Comparison of ENCODE assay signal across 35 cellular contexts in the genomic region with DNA sequence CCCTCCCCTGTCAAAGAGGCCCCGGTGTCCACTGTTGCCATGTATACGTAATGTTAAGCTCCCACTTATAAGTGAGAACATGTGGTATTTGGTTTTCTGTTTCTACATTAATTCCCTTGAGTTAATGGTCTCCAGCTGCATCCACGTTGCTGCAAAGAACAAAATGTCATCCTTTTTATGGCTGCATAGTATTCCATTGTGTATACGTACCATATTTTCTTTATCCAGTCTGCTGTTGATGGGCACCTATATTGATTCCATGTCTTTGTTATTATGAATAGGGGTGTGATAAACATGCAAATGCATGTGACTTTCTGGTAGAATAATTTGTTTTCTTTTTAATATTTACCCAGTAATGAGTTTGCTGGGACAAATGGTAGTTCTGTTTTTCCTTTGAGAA. TPM values are rescaled to one million over a fixed set of nuclear protein-coding genes. Genes with fewer than 3 reads are reported as not detected.
"Had no signal": no experiment of that assay in that cellular context is flagged by ENCODE, and none has a peak within 500 bp of the region (broad histone marks: within the 10 kb centered on the region; RNA-seq: fewer than 3 reads in every experiment).

No MANE protein-coding gene starts in this region.

- FAIRE-seq: bronchial epithelial cell, colon, TTC549 had no signal

- ATAC-seq: activated CD8-positive, alpha-beta T cell treated with anti-CD3 and anti-CD28 coated beads for 36 hours; activated naive CD4-positive, alpha-beta T cell treated with anti-CD3 and anti-CD28 coated beads, Interleukin-2, amount 50 U/mL, for 72 hours; activated T-cell treated with anti-CD3 and anti-CD28 coated beads, Interleukin-2, amount 50 U/mL, for 4 hours; activated T-cell treated with anti-CD3 and anti-CD28 coated beads, Interleukin-2, amount 50 U/mL, for 72 hours; activated T-helper 17 cell treated with anti-CD3 and anti-CD28 coated beads, Interleukin-2, amount 50 U/mL, for 72 hours had no signal

- DNase-seq: activated B cell treated with CpG ODN at 0.5 μM for 24 hours; activated CD4-positive, alpha-beta memory T cell treated with anti-CD3 and anti-CD28 coated beads for 36 hours; activated CD4-positive, alpha-beta T cell treated with anti-CD3 and anti-CD28 coated beads for 4 hours; activated CD4-positive, alpha-beta T cell treated with anti-CD3 and anti-CD28 coated beads, Interleukin-2, amount 10 ng/mL, durations not matched to agents 24 days and 14 days; activated CD4-positive, alpha-beta T cell treated with anti-CD3 and anti-CD28 coated beads, Interleukin-2, amount 50 U/mL, for 1 hour; activated CD4-positive, alpha-beta T cell treated with anti-CD3 and anti-CD28 coated beads, Interleukin-2, amount 50 U/mL, for 4 hours; activated CD4-positive, CD25-positive, alpha-beta regulatory T cell treated with anti-CD3 and anti-CD28 coated beads, Interleukin-2, amount 50 U/mL, for 72 hours; activated CD8-positive, alpha-beta memory T cell treated with anti-CD3 and anti-CD28 coated beads, Interleukin-2, amount 50 U/mL, for 4 hours; activated CD8-positive, alpha-beta T cell treated with anti-CD3 and anti-CD28 coated beads for 36 hours; activated effector memory CD4-positive, alpha-beta T cell treated with anti-CD3 and anti-CD28 coated beads, Interleukin-2, amount 50 U/mL, for 16 hours; activated gamma-delta T cell treated with Interleukin-2 at 50 U/mL for 16 hours; activated naive CD4-positive, alpha-beta T cell; activated naive CD4-positive, alpha-beta T cell treated with anti-CD3 and anti-CD28 coated beads for 36 hours; activated naive CD4-positive, alpha-beta T cell treated with anti-CD3 and anti-CD28 coated beads, Interleukin-2, amount 50 U/mL, for 16 hours; activated naive CD8-positive, alpha-beta T cell treated with anti-CD3 and anti-CD28 coated beads for 36 hours; activated T-cell treated with anti-CD3 and anti-CD28 coated beads for 4 hours; activated T-cell treated with anti-CD3 and anti-CD28 coated beads, Interleukin-2, amount 50 U/mL, for 1 hour; activated T-cell treated with anti-CD3 and anti-CD28 coated beads, Interleukin-2, amount 50 U/mL, for 4 hours; activated T-cell treated with anti-CD3 and anti-CD28 coated beads, Interleukin-2, amount 50 U/mL, for 72 hours; adrenal gland; amniotic stem cell; aorta; caudate nucleus; cerebellar nuclear complex; T-helper 2 cell; T-helper 9 cell had no signal

- H3K27ac ChIP-seq: adrenal gland, cardiac muscle cell, VCaP had no signal

- H3K4me3 ChIP-seq: adrenal gland, cardiac muscle cell had no signal

- H3K36me3 ChIP-seq: adrenal gland, cardiac muscle cell had no signal

- H3K27me3 ChIP-seq: adrenal gland, cardiac muscle cell had no signal

RNA-seq across cellular contexts. Expression of a gene that starts 43.3 kb away (rescaled TPM):
- total RNA-seq: activated B cell treated with CpG ODN at 0.5 μM for 24 hours; activated CD4-positive, alpha-beta memory T cell treated with anti-CD3 and anti-CD28 coated beads for 36 hours; activated CD4-positive, alpha-beta T cell treated with anti-CD3 and anti-CD28 coated beads, Interleukin-2, amount 10 ng/mL, durations not matched to agents 24 days and 14 days; activated CD8-positive, alpha-beta memory T cell treated with anti-CD3 and anti-CD28 coated beads for 36 hours; activated CD8-positive, alpha-beta T cell treated with anti-CD3 and anti-CD28 coated beads for 36 hours; activated naive CD4-positive, alpha-beta T cell treated with anti-CD3 and anti-CD28 coated beads for 36 hours; activated naive CD4-positive, alpha-beta T cell treated with anti-CD3 and anti-CD28 coated beads, Interleukin-2, amount 50 U/mL, for 72 hours; activated naive CD8-positive, alpha-beta T cell treated with anti-CD3 and anti-CD28 coated beads for 36 hours; activated T-cell treated with anti-CD3 and anti-CD28 coated beads, Interleukin-2, amount 50 U/mL, for 4 hours; activated T-cell treated with anti-CD3 and anti-CD28 coated beads, Interleukin-2, amount 50 U/mL, for 72 hours; activated T-helper 1 cell treated with anti-CD3 and anti-CD28 coated beads, Interleukin-12 subunit alpha, Interleukin-12 subunit beta, Interleukin-2, Interleukin-4 antibody, amounts not matched to agents 30 ng/mL and 10 ng/mL and 1 ng/mL, durations not matched to agents 14 hours and 24 hours and 36 hours; activated T-helper 17 cell treated with anti-CD3 and anti-CD28 coated beads, Interleukin-2, amount 50 U/mL, for 72 hours; bronchial epithelial cell; cardiac muscle cell had no signal
- polyA plus RNA-seq: cardiac muscle cell had no signal
